ENCODE assay signal across 8 cellular contexts in the genomic region with DNA sequence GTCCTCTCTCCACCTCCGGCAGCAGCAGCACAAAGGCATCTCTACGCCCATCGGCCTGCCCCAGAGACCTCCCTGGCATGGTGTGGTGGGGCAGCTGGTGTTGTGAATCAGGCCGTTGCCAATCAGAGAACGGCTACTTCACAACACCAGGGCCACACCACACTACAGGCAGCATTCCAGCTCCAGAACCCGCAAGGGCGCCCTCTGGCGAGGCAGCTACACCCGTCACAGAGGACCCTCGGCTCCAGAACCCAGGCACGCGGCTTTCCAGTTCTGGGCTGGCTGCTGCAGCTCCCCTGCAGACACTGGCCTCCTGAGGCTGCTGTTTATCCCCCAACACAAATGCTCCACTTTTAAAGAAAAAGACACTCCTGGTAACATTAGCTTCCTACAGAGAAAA.
DNase-seq lines count a peak whose midpoint lies in the region; ATAC-seq, FAIRE-seq and TF ChIP-seq lines count a peak whose summit lies in the region.

No MANE protein-coding gene starts in this region.

- DNase-seq in AG09309 (ENCODE audit: low read depth) (no peak), GM19239 (ENCODE audit: insufficient read length, low spot score) (peak; percentile 21), WTC11 (ENCODE audit: low spot score) (peak; percentile 86), fibroblast of mammary gland (ENCODE audit: low read depth) (peak; percentile 46), smooth muscle cell (lab: John Stamatoyannopoulos, UW; ENCODE audit: unreplicated experiment) (no peak), NCI-H2196 treated with DMSO at 0.1 percent for 48 hours (lab: John Stamatoyannopoulos, UW; ENCODE audit: unreplicated experiment) (no peak), NCI-H1048 (lab: John Stamatoyannopoulos, UW) (no peak)

- no peak overlapping the region for H3K4me3 ChIP-seq in AG09309 (ENCODE audit: control insufficient read depth, low read depth, low read length)
- no peak overlapping the region for H3K4me3 ChIP-seq in fibroblast of mammary gland (ENCODE audit: control insufficient read depth, low read depth, low read length)
- H3K4me3 ChIP-seq in smooth muscle cell, result no peak overlapping the region

- no peaks in the 10 kb centered on the region for H3K9me3 ChIP-seq in smooth muscle cell (replicated peaks; ENCODE audit: low read depth)

- H2AFZ ChIP-seq in smooth muscle cell (ENCODE audit: low read depth), result no peak overlapping the region

- peak; percentile 66 for TF ChIP-seq CTCF in AG09309 (IDR thresholded peaks at IDR 0.05; ENCODE audit: control insufficient read depth, insufficient read depth, low read depth, low read length, missing control alignments)
- peak; percentile 64 for TF ChIP-seq CTCF in WTC11 (IDR thresholded peaks at IDR 0.05)
- TF ChIP-seq CTCF in fibroblast of mammary gland (conservative IDR thresholded peaks at IDR 0.05; ENCODE audit: control insufficient read depth, insufficient read depth, low read depth, low read length), result peak; percentile 51
- TF ChIP-seq CTCF in smooth muscle cell (IDR thresholded peaks at IDR 0.05; ENCODE audit: borderline replicate concordance, insufficient read depth, poor library complexity, severe bottlenecking), result peak; percentile 40

- no peak overlapping the region for H3K4me3 Mint-ChIP-seq in WTC11

- H3K4me1 Mint-ChIP-seq in WTC11, result peaks cover 11% of the 10 kb centered on the region

- no peaks in the 10 kb centered on the region for H3K9me3 Mint-ChIP-seq in WTC11

- H3K4me2 ChIP-seq in smooth muscle cell, result no peak overlapping the region

- peak; percentile 55 for FAIRE-seq in GM19239 (lab: Jason Lieb, UNC)

- peak; percentile 94 for ATAC-seq in WTC11
- ATAC-seq in GM18511 (IDR thresholded peaks at IDR 0.05; ENCODE audit: unreplicated experiment), result no peak

- H3F3A ChIP-seq in smooth muscle cell (ENCODE audit: low read depth), result no peaks in the 10 kb centered on the region

- H3K27me3 ChIP-seq in smooth muscle cell (ENCODE audit: low read depth), result peaks cover 26% of the 10 kb centered on the region

- H3K9ac ChIP-seq in smooth muscle cell (ENCODE audit: low read depth), result no peak overlapping the region

- CTCF ChIA-PET in WTC11 (lab: Charles Lee), result interaction anchor here (0.6 to 1.5 kb wide), 22 partner anchors 11 to 349 kb away, joined by 3 to 12 read pairs (median 4); no protein-coding TSS in a partner anchor

- H3K27ac Mint-ChIP-seq in WTC11, result no peak overlapping the region

- H3K36me3 Mint-ChIP-seq in WTC11, result peaks cover 7% of the 10 kb centered on the region; the same call in 1 of the 2 replicates

- no peak overlapping the region for H3K27ac ChIP-seq in smooth muscle cell (ENCODE audit: low read depth)

- no peaks in the 10 kb centered on the region for H3K4me1 ChIP-seq in smooth muscle cell (ENCODE audit: low read depth)

- 52% methylated on average over 12 of the region's 12 CpGs for WGBS in smooth muscle cell (ENCODE audit: low lambda C conversion rate)

- H3K79me2 ChIP-seq in smooth muscle cell (ENCODE audit: low read depth), result no peaks in the 10 kb centered on the region

- peaks cover 7% of the 10 kb centered on the region for H3K27me3 Mint-ChIP-seq in WTC11 (ENCODE audit: low read depth)

- POLR2A ChIA-PET in WTC11 (lab: Charles Lee), result interaction anchor here (0.6 kb wide), 1 partner anchor 52 kb away, joined by 5 read pairs; no protein-coding TSS in a partner anchor

- no peaks in the 10 kb centered on the region for H4K20me1 ChIP-seq in smooth muscle cell (ENCODE audit: low read depth)

- H3K36me3 ChIP-seq in smooth muscle cell (ENCODE audit: low read depth), result no peaks in the 10 kb centered on the region

TF ChIP-seq in WTC11, 78 proteins besides CTCF, POLR2A, EP300 and RAD21:
- TF ChIP-seq TEAD1 (CRISPR knock-in tag; IDR thresholded peaks at IDR 0.05), result peak; percentile 83; the same call in 1 of the 2 replicates
- TF ChIP-seq OVOL2 (CRISPR knock-in tag; IDR thresholded peaks at IDR 0.05; ENCODE audit: borderline replicate concordance), result no peak
- TF ChIP-seq NFYB (CRISPR knock-in tag; conservative IDR thresholded peaks at IDR 0.05; ENCODE audit: low read depth), result no peak
- TF ChIP-seq, protein P1, sequence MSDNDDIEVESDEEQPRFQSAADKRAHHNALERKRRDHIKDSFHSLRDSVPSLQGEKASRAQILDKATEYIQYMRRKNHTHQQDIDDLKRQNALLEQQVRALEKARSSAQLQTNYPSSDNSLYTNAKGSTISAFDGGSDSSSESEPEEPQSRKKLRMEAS (CRISPR knock-in tag; IDR thresholded peaks at IDR 0.05), result peak; percentile 89; the same call in 1 of the 2 replicates
- peak; percentile 47; the same call in 1 of the 2 replicates for TF ChIP-seq ZNF232 (CRISPR knock-in tag; IDR thresholded peaks at IDR 0.05)

Comparison
In these comparisons a context has a peak if more than half of its experiments do, and no peak if none do; other contexts are left out.
1. DNase-seq: peak in GM19239 (single experiment), WTC11 (single experiment) and fibroblast of mammary gland (single experiment); none in AG09309 (single experiment), smooth muscle cell (single experiment), NCI-H2196 treated with DMSO at 0.1 percent for 48 hours (single experiment) and NCI-H1048 (single experiment).
2. Peak in every context shown above with its lines, with median percentiles within 50 percentile points of each other: CTCF ChIP-seq.